In genomic region chr6:125957845-125958244, GRCh38 we compare ENCODE assay signal across 8 cellular contexts. TPM values are rescaled to one million over a fixed set of nuclear protein-coding genes. Genes with fewer than 3 reads are reported as not detected.
DNase-seq lines count a peak whose midpoint lies in the region; ATAC-seq and TF ChIP-seq lines count a peak whose summit lies in the region.

No MANE protein-coding gene starts in this region.

- H3K9me3 ChIP-seq in OCI-LY7 (ENCODE audit: low read length): no peaks in the 10 kb centered on the region

- no peak overlapping the region for H3K27ac ChIP-seq in OCI-LY7 (ENCODE audit: low read depth, low read length, poor library complexity, severe bottlenecking)

- no peak for ATAC-seq in GM18517 (IDR thresholded peaks at IDR 0.05; ENCODE audit: unreplicated experiment)

- peaks cover 20% of the 10 kb centered on the region for H3K4me1 ChIP-seq in OCI-LY7 (ENCODE audit: insufficient read depth, low read length, poor library complexity, severe bottlenecking)

- peaks cover 4% of the 10 kb centered on the region for H3K36me3 ChIP-seq in OCI-LY7 (ENCODE audit: insufficient read depth, low read length)

- CTCF ChIA-PET in OCI-LY7 (lab: Charles Lee; ENCODE audit: unreplicated experiment): interaction anchor here (0.6 to 3.3 kb wide), 3 partner anchors 17 to 167 kb away, joined by 4 to 29 read pairs (median 7); partner anchors contain the start of genes NCOA7 and TRMT11

- no peaks in the 10 kb centered on the region for H3K9me2 ChIP-seq in OCI-LY7 (ENCODE audit: insufficient read depth, low read length)

- POLR2A ChIA-PET in OCI-LY7 (lab: Charles Lee): interaction anchor here (0.6 to 5.4 kb wide), 4 partner anchors 37 to 757 kb away, joined by 3 to 69 read pairs (median 32); partner anchors contain the start of gene NCOA7

- peaks cover 16% of the 10 kb centered on the region for H3K79me2 ChIP-seq in OCI-LY7 (ENCODE audit: insufficient read depth, low read depth, low read length)

- BruUV-seq in OCI-LY7 (replicated peaks; lab: Mats Ljungman, UMichigan): no TSS peak

- no peaks in the 10 kb centered on the region for H4K20me1 ChIP-seq in OCI-LY7 (ENCODE audit: insufficient read depth, low read length)

- intact Hi-C loops in OCI-LY7 (cut with micrococcal nuclease; ENCODE audit: unreplicated experiment): loop anchor here (2.0 kb wide), 1 partner anchor 657 kb away; the partner anchor contains the start of gene HDDC2

- DNase-seq in HCEC 1CT (peak; percentile 64), OCI-LY7 (ENCODE audit: low spot score) (no peak), fibroblast of gingiva (ENCODE audit: low read depth) (peak; percentile 69), pons (ENCODE audit: low spot score) (peak; percentile 89), NK-92 (lab: John Stamatoyannopoulos, UW; ENCODE audit: unreplicated experiment) (no peak), dedifferentiated amniotic fluid mesenchymal stem cell (ENCODE audit: extremely low spot score) (no peak)
- DNase-seq in activated CD8-positive, alpha-beta memory T cell treated with anti-CD3 and anti-CD28 coated beads for 24 hours: no peak

- no peak overlapping the region for H2AFZ ChIP-seq in OCI-LY7 (ENCODE audit: low read length)

- H3K4me3 ChIP-seq in OCI-LY7 (ENCODE audit: low read depth, low read length, poor library complexity, severe bottlenecking): peak overlapping the region; percentile 79

- TF ChIP-seq CTCF in OCI-LY7 (conservative IDR thresholded peaks at IDR 0.05; ENCODE audit: low read length): no peak

- H3K4me2 ChIP-seq in OCI-LY7 (ENCODE audit: low read length): peak overlapping the region; percentile 90

RNA-seq across cellular contexts. Expression of gene HINT3, which starts 1.3 kb away (rescaled TPM):
- 10.4 and 11.8 TPM in 2 replicates for total RNA-seq in OCI-LY7 (2014; rRNA removed; shearing (Covaris generic))
- 10.6 and 12.1 TPM in 2 replicates for total RNA-seq in OCI-LY7 (2022)

RNA-seq across cellular contexts. Expression of gene TRMT11, which starts 28.5 kb away (rescaled TPM):
- 42.5 and 46.8 TPM in 2 replicates for total RNA-seq in OCI-LY7 (2014; rRNA removed; shearing (Covaris generic))
- total RNA-seq in OCI-LY7 (2022): 31.0 and 32.9 TPM in 2 replicates

Comparison
In these comparisons a context has a peak if more than half of its experiments do, and no peak if none do; other contexts are left out.
1. DNase-seq: peak in HCEC 1CT (single experiment), fibroblast of gingiva (single experiment) and pons (single experiment); none in OCI-LY7 (single experiment), activated CD8-positive, alpha-beta memory T cell treated with anti-CD3 and anti-CD28 coated beads for 24 hours (single experiment), NK-92 (single experiment) and dedifferentiated amniotic fluid mesenchymal stem cell (single experiment).